Comparison of ENCODE assay signal across 3 cellular contexts in genomic region chr1:6436277-6436676, GRCh38. TPM values are rescaled to one million over a fixed set of nuclear protein-coding genes. Genes with fewer than 3 reads are reported as not detected.
"Had no signal": no experiment of that assay in that cellular context is flagged by ENCODE, and none has a peak within 500 bp of the region (broad histone marks: within the 10 kb centered on the region; RNA-seq: fewer than 3 reads in every experiment).

No MANE protein-coding gene starts in this region.

RNA-seq across cellular contexts. Expression of gene ESPN, which starts 11.7 kb away (rescaled TPM):
- total RNA-seq: GM23248, H4, HFFc6 had no signal
- polyA plus RNA-seq: GM23248 had no signal

RNA-seq across cellular contexts. Expression of gene HES2, which starts 16.6 kb away (rescaled TPM):
- total RNA-seq: GM23248, H4 had no signal
- polyA plus RNA-seq: GM23248 had no signal
